Comparison of ENCODE assay signal across 1 cellular context in the genomic region with DNA sequence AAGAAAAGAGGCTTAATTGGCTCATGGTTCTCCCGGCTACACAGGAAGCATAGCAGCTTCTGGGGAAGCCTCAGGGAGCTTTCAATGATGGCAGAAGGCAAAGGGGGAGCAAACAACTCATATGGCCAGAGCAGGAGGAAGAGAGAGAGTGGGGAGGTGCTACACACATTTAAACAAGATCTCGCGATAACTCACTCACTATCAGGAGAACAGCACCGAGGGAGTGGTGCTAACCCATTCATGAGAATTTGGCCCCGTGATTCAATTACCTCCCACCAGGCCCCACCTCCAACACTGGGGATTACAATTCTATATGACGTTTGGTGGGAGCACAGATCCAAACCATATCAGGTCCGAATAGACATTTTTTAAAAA.
TF ChIP-seq lines count a peak whose summit lies in the region.

No MANE protein-coding gene starts in this region.

TF ChIP-seq in A549, 52 proteins besides CTCF, POLR2A, EP300 and RAD21 (continued from another document):
- TF ChIP-seq E2F6 (IDR thresholded peaks at IDR 0.05; ENCODE audit: borderline replicate concordance, low read depth), result no peak
